9 cellular contexts compared by ENCODE assay signal in the genomic region with DNA sequence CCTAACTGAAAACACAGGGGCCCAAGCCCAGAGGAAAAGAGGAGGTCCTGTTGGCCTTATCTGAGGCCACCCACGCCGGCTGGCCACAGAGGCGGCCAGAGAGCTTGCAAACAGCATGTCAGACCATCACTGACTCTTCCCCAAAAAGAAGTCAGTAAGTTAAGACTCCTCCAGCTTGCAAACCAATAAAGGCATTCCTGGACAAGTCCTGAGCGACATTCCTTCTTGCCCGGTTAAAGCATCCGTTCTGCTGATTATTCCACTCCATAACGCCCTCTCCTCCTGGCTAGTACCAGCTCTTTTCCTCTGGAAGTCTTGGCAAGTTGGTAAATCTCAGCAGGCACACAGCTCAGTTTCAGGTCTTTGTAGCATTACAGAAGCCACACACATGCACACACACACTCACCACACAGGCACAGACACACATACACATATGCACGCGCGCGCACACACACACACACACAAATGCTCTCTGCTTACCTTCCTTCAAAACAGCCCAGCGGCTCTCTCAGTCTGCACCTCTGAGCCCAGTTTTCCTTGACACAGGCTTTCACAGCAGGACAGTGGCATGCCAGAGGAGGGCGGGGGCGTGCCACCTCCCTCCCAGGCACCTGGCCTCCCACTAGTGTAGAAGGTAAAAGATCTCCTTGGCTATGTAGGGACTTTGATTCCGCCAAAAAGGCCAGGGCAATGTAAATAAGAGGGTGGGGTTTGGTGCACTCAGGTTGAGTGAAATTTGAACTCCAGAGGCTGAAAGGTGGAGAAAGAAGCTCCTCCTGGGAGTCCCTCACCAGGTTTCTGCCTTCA.
DNase-seq lines count a peak whose midpoint lies in the region; ATAC-seq, FAIRE-seq and TF ChIP-seq lines count a peak whose summit lies in the region.
"Had no signal": no experiment of that assay in that cellular context is flagged by ENCODE, and none has a peak within 500 bp of the region (broad histone marks: within the 10 kb centered on the region; RNA-seq: fewer than 3 reads in every experiment).

No MANE protein-coding gene starts in this region.

- H3K4me2 ChIP-seq in PC-3 (ENCODE audit: low read length), result peak overlapping the region; percentile 74
- peak overlapping the region; percentile 37 for H3K4me2 ChIP-seq in fibroblast of lung (ENCODE audit: extremely low read depth, insufficient read depth, low read length)

- H3K79me2 ChIP-seq in PC-3 (ENCODE audit: low read length) (peaks cover 11% of the 10 kb centered on the region), fibroblast of lung (ENCODE audit: control insufficient read depth, insufficient read depth, low read length) (no peaks in the 10 kb centered on the region)

- H3K4me1 ChIP-seq in PC-3 (ENCODE audit: insufficient read depth, low read length), result peaks cover 33% of the 10 kb centered on the region
- H3K4me1 ChIP-seq in fibroblast of lung (ENCODE audit: control insufficient read depth, extremely low read depth, insufficient read depth, low read length), result peaks cover 14% of the 10 kb centered on the region
- H3K4me1 ChIP-seq in mucosa of stomach (ENCODE audit: control insufficient read depth, insufficient read depth, low read length), result peaks cover 69% of the 10 kb centered on the region

- TF ChIP-seq CTCF in AG04450 (IDR thresholded peaks at IDR 0.05; ENCODE audit: low read depth, low read length), result no peak
- no peak for TF ChIP-seq CTCF in PC-3 (conservative IDR thresholded peaks at IDR 0.05; ENCODE audit: low read depth, low read length)
- TF ChIP-seq CTCF in fibroblast of lung (conservative IDR thresholded peaks at IDR 0.05 in 1 of 2, IDR thresholded peaks at IDR 0.05 in 1 of 2; ENCODE audit: low read depth in 1 of 2, low read length in 2 of 2), result no peak

- H3K36me3 ChIP-seq in PC-3 (ENCODE audit: low read depth, low read length), result peaks cover 13% of the 10 kb centered on the region; the same call in 1 of the 2 replicates
- peaks cover 3% of the 10 kb centered on the region for H3K36me3 ChIP-seq in fibroblast of lung (ENCODE audit: control insufficient read depth, insufficient read depth, low read length)
- no peaks in the 10 kb centered on the region for H3K36me3 ChIP-seq in mucosa of stomach (ENCODE audit: control insufficient read depth, insufficient read depth, low read length)

- DNase-seq in AG04450 (ENCODE audit: low read depth, low spot score), result peak; percentile 27
- peak; percentile 33 for DNase-seq in PC-3
- peak; percentile 59 to 90 for DNase-seq in fibroblast of lung (ENCODE audit: low read depth in 2 of 2)
- DNase-seq in HuH-7.5 (ENCODE audit: low spot score), result no peak
- no peak for DNase-seq in GM19239 (ENCODE audit: insufficient read length, low spot score)
- no peak for DNase-seq in H54 (ENCODE audit: insufficient read length, low spot score)
- DNase-seq in activated gamma-delta T cell (lab: John Stamatoyannopoulos, UW), result no peak

- H3K9ac ChIP-seq in PC-3 (ENCODE audit: low read length), result peak overlapping the region; percentile 26; the same call in 1 of the 2 replicates
- no peak overlapping the region for H3K9ac ChIP-seq in fibroblast of lung (ENCODE audit: insufficient read depth, low read length)
- H3K9ac ChIP-seq in mucosa of stomach (ENCODE audit: low read length), result no peak overlapping the region

- CTCF ChIA-PET in AG04450 (lab: Charles Lee), result interaction anchor here (0.9 to 3.6 kb wide), 3 partner anchors 12 to 438 kb away, joined by 3 to 20 read pairs (median 8); no protein-coding TSS in a partner anchor
- CTCF ChIA-PET in PC-3 (lab: Charles Lee), result interaction anchor here (0.6 to 1.2 kb wide), 2 partner anchors 113 to 114 kb away, joined by 10 read pairs; no protein-coding TSS in a partner anchor

- H3K4me3 ChIP-seq in AG04450 (ENCODE audit: low read depth, low read length) (no peak overlapping the region), PC-3 (ENCODE audit: low read length) (peak overlapping the region; percentile 28; the same call in 1 of the 2 replicates), fibroblast of lung (replicated peaks in 1 of 4; ENCODE audit: control extremely low read depth in 1 of 4, insufficient read depth in 1 of 4, low read depth in 3 of 4, low read length in 4 of 4) (no peak overlapping the region), mucosa of stomach (ENCODE audit: low read length) (peak overlapping the region; percentile 25)

- no peaks in the 10 kb centered on the region for H3F3A ChIP-seq in PC-3 (ENCODE audit: low read length, unreplicated experiment)

- peak overlapping the region; percentile 78 for H3K27ac ChIP-seq in AG04450 (ENCODE audit: low read depth, low read length)
- H3K27ac ChIP-seq in PC-3 (ENCODE audit: low read length), result peak overlapping the region; percentile 64
- peak overlapping the region; percentile 19 for H3K27ac ChIP-seq in fibroblast of lung (ENCODE audit: insufficient read depth, low read length)
- H3K27ac ChIP-seq: C4-2B had no signal

- POLR2A ChIA-PET in AG04450 (lab: Yijun Ruan, JAX), result interaction anchor here (0.9 to 1.1 kb wide), 4 partner anchors 9 to 65 kb away, joined by 3 to 4 read pairs (median 3); no protein-coding TSS in a partner anchor
- POLR2A ChIA-PET in PC-3 (lab: Charles Lee; ENCODE audit: unreplicated experiment), result interaction anchor here (0.6 kb wide), 2 partner anchors 12 to 64 kb away, joined by 3 to 7 read pairs; no protein-coding TSS in a partner anchor

- H3K27me3 ChIP-seq in AG04450 (ENCODE audit: control insufficient read depth, insufficient read depth, low read length) (no peaks in the 10 kb centered on the region), PC-3 (ENCODE audit: low read length) (no peaks in the 10 kb centered on the region), fibroblast of lung (ENCODE audit: control insufficient read depth, insufficient read depth, low read length) (no peaks in the 10 kb centered on the region), mucosa of stomach (ENCODE audit: control insufficient read depth, insufficient read depth, low read length) (no peaks in the 10 kb centered on the region)

- TF ChIP-seq POLR2A in H54 (IDR thresholded peaks at IDR 0.05; ENCODE audit: low read depth, low read length), result no peak

- BruUV-seq in PC-3 (replicated peaks; lab: Mats Ljungman, UMichigan), result TSS peak; percentile 31

- ATAC-seq in PC-3, result peak; percentile 58

- intact Hi-C loops in PC-3 (cut with micrococcal nuclease), result loop anchor here (2.0 kb wide), 1 partner anchor 114 kb away; no protein-coding TSS in a partner anchor

- H3K9me2 ChIP-seq in PC-3 (replicated peaks; ENCODE audit: low read length), result no peaks in the 10 kb centered on the region

- H3K9me3 ChIP-seq in AG04450 (ENCODE audit: control insufficient read depth, insufficient read depth, low read length), result no peaks in the 10 kb centered on the region
- H3K9me3 ChIP-seq in PC-3 (ENCODE audit: low read length), result no peaks in the 10 kb centered on the region
- no peaks in the 10 kb centered on the region for H3K9me3 ChIP-seq in fibroblast of lung (ENCODE audit: control insufficient read depth, insufficient read depth, low read depth, low read length)
- no peaks in the 10 kb centered on the region for H3K9me3 ChIP-seq in mucosa of stomach (ENCODE audit: control insufficient read depth, low read length)

- FAIRE-seq in GM19239 (lab: Jason Lieb, UNC), result no peak
- FAIRE-seq in H54 (lab: Jason Lieb, UNC), result no peak

- H4K20me1 ChIP-seq in PC-3 (ENCODE audit: low read length), result 0 out of 2 replicates have a peak, but pooled peaks cover 4% of the 10 kb centered on the region
- peaks cover 2% of the 10 kb centered on the region for H4K20me1 ChIP-seq in fibroblast of lung (ENCODE audit: control insufficient read depth, extremely low read depth, insufficient read depth, low read length)

- no peak overlapping the region for H2AFZ ChIP-seq in PC-3 (ENCODE audit: low read length)
- no peak overlapping the region for H2AFZ ChIP-seq in fibroblast of lung (ENCODE audit: low read length)

Comparison
In these comparisons a context has a peak if more than half of its experiments do, and no peak if none do; other contexts are left out.
1. DNase-seq: peak in AG04450 (single experiment), PC-3 (single experiment) and fibroblast of lung (2 of 2); none in HuH-7.5 (single experiment), GM19239 (single experiment), H54 (single experiment) and activated gamma-delta T cell (single experiment).
2. H3K27ac ChIP-seq: peak in every context shown above with its lines; median percentile 78 in AG04450; 64 in PC-3; 19 in fibroblast of lung.
3. H3K4me3 ChIP-seq: peak in PC-3 (single experiment) and mucosa of stomach (single experiment); none in AG04450 (single experiment) and fibroblast of lung (0 of 4).